ENCODE assay signal across 10 cellular contexts in genomic region chr19:6743714-6744380, GRCh38. TPM values are rescaled to one million over a fixed set of nuclear protein-coding genes. Genes with fewer than 3 reads are reported as not detected.
DNase-seq lines count a peak whose midpoint lies in the region; ATAC-seq and TF ChIP-seq lines count a peak whose summit lies in the region.
"Had no signal": no experiment of that assay in that cellular context is flagged by ENCODE, and none has a peak within 500 bp of the region (broad histone marks: within the 10 kb centered on the region; RNA-seq: fewer than 3 reads in every experiment).

No MANE protein-coding gene starts in this region.

- no peaks in the 10 kb centered on the region for H3K27me3 ChIP-seq in cardiac muscle cell
- no peaks in the 10 kb centered on the region for H3K27me3 ChIP-seq in brain microvascular endothelial cell (replicated peaks)
- H3K27me3 ChIP-seq in mucosa of stomach (ENCODE audit: control insufficient read depth, insufficient read depth, low read length): no peaks in the 10 kb centered on the region
- H3K27me3 ChIP-seq in upper lobe of right lung: no peaks in the 10 kb centered on the region
- H3K27me3 ChIP-seq: BE2C had no signal

- DNase-seq in cardiac muscle cell (ENCODE audit: low read depth in 1 of 2, low spot score in 1 of 2): no peak
- DNase-seq in Right ventricle myocardium superior: no peak
- no peak for DNase-seq in brain microvascular endothelial cell
- DNase-seq in upper lobe of right lung: no peak
- DNase-seq in NCI-H1092 (lab: John Stamatoyannopoulos, UW): no peak
- DNase-seq in left lobe of liver (ENCODE audit: low spot score): no peak
- DNase-seq: BE2C had no signal

- H3K27ac ChIP-seq in cardiac muscle cell: peak overlapping the region; percentile 89
- H3K27ac ChIP-seq in brain microvascular endothelial cell: peak overlapping the region; percentile 66
- H3K27ac ChIP-seq in upper lobe of right lung: peak overlapping the region; percentile 47
- H3K27ac ChIP-seq: KMS-11 had no signal

- TF ChIP-seq CTCF in cardiac muscle cell (IDR thresholded peaks at IDR 0.05; ENCODE audit: low read depth, low read length) (no peak), brain microvascular endothelial cell (IDR thresholded peaks at IDR 0.05; ENCODE audit: low read depth, low read length, missing control alignments) (no peak), upper lobe of right lung (IDR thresholded peaks at IDR 0.05) (no peak)

- H3K9me3 ChIP-seq in cardiac muscle cell (ENCODE audit: low read depth) (no peaks in the 10 kb centered on the region), mucosa of stomach (ENCODE audit: control insufficient read depth, low read length) (no peaks in the 10 kb centered on the region), upper lobe of right lung (no peaks in the 10 kb centered on the region)
- H3K9me3 ChIP-seq: BE2C had no signal

- H3K4me3 ChIP-seq in cardiac muscle cell (no peak overlapping the region), brain microvascular endothelial cell (ENCODE audit: low read depth, low read length) (no peak overlapping the region), mucosa of stomach (ENCODE audit: low read length) (no peak overlapping the region), upper lobe of right lung (no peak overlapping the region)

- H3K4me1 ChIP-seq in cardiac muscle cell (ENCODE audit: low read depth) (peaks cover 23% of the 10 kb centered on the region), mucosa of stomach (ENCODE audit: control insufficient read depth, insufficient read depth, low read length) (peaks cover 31% of the 10 kb centered on the region), upper lobe of right lung (peaks cover 36% of the 10 kb centered on the region)

- in situ Hi-C loops in brain microvascular endothelial cell (cut with HindIII; ENCODE audit: low pct_ligation_motif_present, low sequenced_read_pairs): no loop called here

- H3K36me3 ChIP-seq in cardiac muscle cell (peaks cover 23% of the 10 kb centered on the region), brain microvascular endothelial cell (replicated peaks) (peaks cover 40% of the 10 kb centered on the region), mucosa of stomach (ENCODE audit: control insufficient read depth, insufficient read depth, low read length) (peaks cover 5% of the 10 kb centered on the region), upper lobe of right lung (peaks cover 52% of the 10 kb centered on the region)
- H3K36me3 ChIP-seq: BE2C had no signal

- peak overlapping the region; percentile 54 for H3K9ac ChIP-seq in mucosa of stomach (ENCODE audit: low read length)
- H3K9ac ChIP-seq: KMS-11 had no signal

- no peak for ATAC-seq in Right ventricle myocardium superior (ENCODE audit: poor library complexity)
- ATAC-seq in upper lobe of right lung: no peak
- no peak for ATAC-seq in HG03025 (IDR thresholded peaks at IDR 0.05; ENCODE audit: low FRiP score, unreplicated experiment)
- ATAC-seq in left lobe of liver: no peak

- intact Hi-C loops in Right ventricle myocardium superior (cut with DNase I): no loop called here
- intact Hi-C loops in upper lobe of right lung (cut with DNase I): no loop called here

RNA-seq across cellular contexts. Expression of gene TRIP10, which starts 4.4 kb away (rescaled TPM):
- total RNA-seq in cardiac muscle cell (60.4 and 67.8 TPM in 2 replicates), Right ventricle myocardium superior (133 TPM), upper lobe of right lung (88.1 TPM), left lobe of liver (9.0 TPM)
- 54.1 and 72.1 TPM in 2 replicates for polyA plus RNA-seq in cardiac muscle cell

RNA-seq across cellular contexts. Expression of gene GPR108, which starts 6.5 kb away (rescaled TPM):
- 91.3 and 132 TPM in 2 replicates for total RNA-seq in cardiac muscle cell
- polyA plus RNA-seq in cardiac muscle cell: 113 and 123 TPM in 2 replicates
- 22.2 TPM for total RNA-seq in Right ventricle myocardium superior
- total RNA-seq in upper lobe of right lung: 81.2 TPM
- total RNA-seq in left lobe of liver: 28.8 TPM

RNA-seq across cellular contexts. Expression of gene SH2D3A, which starts 23.4 kb away (rescaled TPM):
- total RNA-seq in cardiac muscle cell (0.39 and 1.6 TPM in 2 replicates), Right ventricle myocardium superior (not detected), upper lobe of right lung (26.0 TPM), left lobe of liver (1.1 TPM)
- polyA plus RNA-seq in cardiac muscle cell: 1.7 and 2.0 TPM in 2 replicates

RNA-seq across cellular contexts. Expression of gene C3, which starts 23.4 kb away (rescaled TPM):
- total RNA-seq in cardiac muscle cell: 0.11 and 0.39 TPM in 2 replicates
- 1.6 TPM in 1 of 2 replicates, not detected in the other for polyA plus RNA-seq in cardiac muscle cell
- 308 TPM for total RNA-seq in Right ventricle myocardium superior
- total RNA-seq in upper lobe of right lung: 1,129 TPM
- total RNA-seq in left lobe of liver: 11,297 TPM

RNA-seq across cellular contexts. Expression of gene VAV1, which starts 28.7 kb away (rescaled TPM):
- not detected in 2 replicates for total RNA-seq in cardiac muscle cell
- polyA plus RNA-seq in cardiac muscle cell: not detected in 2 replicates
- 2.8 TPM for total RNA-seq in Right ventricle myocardium superior
- total RNA-seq in upper lobe of right lung: 31.6 TPM
- total RNA-seq in left lobe of liver: 3.1 TPM

Comparison
In these comparisons a context has a peak if more than half of its experiments do, and no peak if none do; other contexts are left out.
1. RNA of gene SH2D3A, which starts 23.4 kb away (total RNA-seq): 26.0 TPM in upper lobe of right lung (single experiment); 0.39 to 1.6 TPM in cardiac muscle cell, 1.1 TPM in left lobe of liver (single experiment) and not detected in Right ventricle myocardium superior (single experiment); every median in the first group is over 10 times any median in the second.
2. Peak in every context shown above with its lines, with median percentiles within 50 percentile points of each other: H3K27ac ChIP-seq.